ENCODE assay signal across 12 cellular contexts in the genomic region with DNA sequence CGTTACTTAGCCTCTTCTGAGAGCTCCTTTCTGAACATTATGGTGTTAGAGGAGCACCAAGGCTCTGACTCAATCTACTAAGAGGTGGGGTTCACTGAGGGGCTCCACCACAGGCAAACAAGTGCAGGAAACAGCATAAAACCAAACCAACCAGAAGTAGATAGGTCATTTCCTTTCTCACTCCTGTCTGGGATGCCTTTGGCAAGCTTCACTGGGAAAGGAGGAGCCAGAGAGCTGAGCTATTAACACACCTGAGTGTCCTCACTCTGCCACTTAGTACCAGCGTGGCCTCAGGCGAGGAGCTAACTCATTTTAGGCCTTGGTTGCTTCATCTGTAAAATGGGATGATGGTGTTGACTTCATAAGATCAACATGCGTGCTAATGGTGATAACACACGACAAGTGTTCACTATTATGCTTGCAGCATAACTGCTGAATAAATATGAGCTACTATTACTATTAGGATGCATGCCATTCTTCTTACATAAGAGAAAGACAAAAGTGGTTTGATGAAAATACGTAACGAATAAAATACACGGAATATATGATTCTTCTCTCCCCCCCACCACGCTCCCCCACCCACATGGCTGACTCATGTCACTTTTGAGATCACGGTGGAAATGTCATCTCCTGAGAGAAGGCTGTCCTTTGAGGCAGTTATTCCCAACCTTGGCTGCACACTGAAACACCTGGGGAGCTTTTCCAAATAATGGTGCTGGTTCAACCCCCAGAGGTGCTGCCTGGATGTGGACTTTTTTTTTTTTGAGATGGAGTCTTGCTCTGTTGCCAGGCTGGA.
DNase-seq lines count a peak whose midpoint lies in the region; ATAC-seq, FAIRE-seq and TF ChIP-seq lines count a peak whose summit lies in the region.
"Had no signal": no experiment of that assay in that cellular context is flagged by ENCODE, and none has a peak within 500 bp of the region (broad histone marks: within the 10 kb centered on the region; RNA-seq: fewer than 3 reads in every experiment).

No MANE protein-coding gene starts in this region.

- H3K4me3 ChIP-seq in bronchial epithelial cell (ENCODE audit: low read depth, low read length): no peak overlapping the region
- H3K4me3 ChIP-seq in BE2C (ENCODE audit: low read depth, low read length): no peak overlapping the region

- H3K36me3 ChIP-seq in bronchial epithelial cell (ENCODE audit: control insufficient read depth, insufficient read depth, low read length) (no peaks in the 10 kb centered on the region), BE2C (no peaks in the 10 kb centered on the region)

- ATAC-seq in GM19463 (IDR thresholded peaks at IDR 0.05; ENCODE audit: unreplicated experiment): no peak

- no peaks in the 10 kb centered on the region for H3K9me3 ChIP-seq in BE2C

- no peaks in the 10 kb centered on the region for H3K4me1 ChIP-seq in BE2C

- FAIRE-seq in bronchial epithelial cell (lab: Jason Lieb, UNC): no peak
- FAIRE-seq: G401.6, islet of Langerhans had no signal

- H3K27me3 ChIP-seq in bronchial epithelial cell (ENCODE audit: control insufficient read depth, insufficient read depth, low read length) (no peaks in the 10 kb centered on the region), BE2C (no peaks in the 10 kb centered on the region)

- peak; percentile 22 for DNase-seq in DMS53 (lab: John Stamatoyannopoulos, UW)
- no peak for DNase-seq in DMS53 treated with DMSO at 0.1 percent for 48 hours (lab: John Stamatoyannopoulos, UW; ENCODE audit: unreplicated experiment)
- DNase-seq in activated CD4-positive, alpha-beta T cell treated with anti-CD3 and anti-CD28 coated beads, Interleukin-2, amount 50 U/mL, for 48 hours: peak; percentile 48 to 63
- peak; percentile 31 for DNase-seq in bronchial epithelial cell (ENCODE audit: low read depth)
- DNase-seq in stimulated activated CD4-positive, alpha-beta T cell treated with anti-CD3 and anti-CD28 coated beads, TNF-alpha, amount 100 ng/mL, for 4 hours (ENCODE audit: low read depth in 3 of 3): peak in 2 of 3 experiments; percentile 40 to 49
- DNase-seq in BE2C: no peak
- DNase-seq in AG20443 (ENCODE audit: low spot score): no peak
- DNase-seq: NCI-H2107, SHP77 treated with DMSO at 0.1 percent for 48 hours had no signal

- TF ChIP-seq CTCF in bronchial epithelial cell (IDR thresholded peaks at IDR 0.05; ENCODE audit: insufficient read depth, low read length, severe bottlenecking) (no peak), BE2C (IDR thresholded peaks at IDR 0.05; ENCODE audit: low read depth, low read length) (no peak)

Comparison
In these comparisons a context has a peak if more than half of its experiments do, and no peak if none do; other contexts are left out.
1. DNase-seq: peak in DMS53 (single experiment), activated CD4-positive, alpha-beta T cell treated with anti-CD3 and anti-CD28 coated beads, Interleukin-2, amount 50 U/mL, for 48 hours (2 of 2), bronchial epithelial cell (single experiment) and stimulated activated CD4-positive, alpha-beta T cell treated with anti-CD3 and anti-CD28 coated beads, TNF-alpha, amount 100 ng/mL, for 4 hours (2 of 3); none in DMS53 treated with DMSO at 0.1 percent for 48 hours (single experiment), BE2C (single experiment) and AG20443 (single experiment).